ENCODE assay signal across 13 cellular contexts in the genomic region with DNA sequence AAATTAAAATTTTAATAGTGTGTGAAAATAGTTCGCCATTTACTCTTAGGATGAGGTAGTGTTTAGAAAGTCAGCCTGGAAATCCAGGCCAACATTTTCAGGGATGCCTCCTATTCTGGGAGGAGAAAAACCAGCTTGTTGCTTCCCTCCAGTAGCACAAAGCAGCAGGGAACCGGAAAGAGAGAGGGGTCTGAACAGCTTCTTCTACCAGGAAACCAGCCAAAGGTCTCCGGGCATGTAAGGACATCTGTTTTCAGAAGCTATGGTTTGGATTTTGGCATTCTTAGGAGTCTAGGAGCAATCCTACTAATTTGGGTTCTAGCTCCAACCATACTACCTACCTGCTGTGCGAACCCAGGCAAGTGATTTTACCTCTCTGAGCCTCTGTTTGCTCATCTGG.
DNase-seq lines count a peak whose midpoint lies in the region; ATAC-seq and TF ChIP-seq lines count a peak whose summit lies in the region.
"Had no signal": no experiment of that assay in that cellular context is flagged by ENCODE, and none has a peak within 500 bp of the region (broad histone marks: within the 10 kb centered on the region; RNA-seq: fewer than 3 reads in every experiment).

No MANE protein-coding gene starts in this region.

- no peak overlapping the region for H3K4me3 ChIP-seq in right atrium auricular region
- no peak overlapping the region for H3K4me3 ChIP-seq in MG63
- H3K4me3 ChIP-seq in dorsolateral prefrontal cortex = no peak overlapping the region

- no peaks in the 10 kb centered on the region for H3K27me3 ChIP-seq in right atrium auricular region
- H3K27me3 ChIP-seq in MG63 = no peaks in the 10 kb centered on the region
- H3K27me3 ChIP-seq in dorsolateral prefrontal cortex = no peaks in the 10 kb centered on the region

- DNase-seq in right atrium auricular region (ENCODE audit: low spot score) (no peak), left ventricle myocardium superior (no peak), MG63 (peak; percentile 69), dorsolateral prefrontal cortex (no peak), superior temporal gyrus (ENCODE audit: extremely low spot score) (peak; percentile 12), omental fat pad (ENCODE audit: low spot score) (no peak), iPS-NIHi11 (ENCODE audit: low spot score) (no peak)
- DNase-seq: CD4-positive, alpha-beta T cell; GOT3; NCI-H1436; NCI-H2029 treated with DMSO at 0.1 percent for 48 hours; NCI-H510A treated with DMSO at 0.1 percent for 48 hours had no signal

- ATAC-seq in left ventricle myocardium superior = no peak
- no peak for ATAC-seq in omental fat pad (ENCODE audit: low FRiP score)

- TF ChIP-seq CTCF in right atrium auricular region (IDR thresholded peaks at IDR 0.05) = no peak
- no peak for TF ChIP-seq CTCF in dorsolateral prefrontal cortex (IDR thresholded peaks at IDR 0.05 in 54 of 56, conservative IDR thresholded peaks at IDR 0.05 in 2 of 56; ENCODE audit: low read depth in 1 of 56, partially characterized antibody in 56 of 56)
- no peak for TF ChIP-seq CTCF in omental fat pad (IDR thresholded peaks at IDR 0.05)

- no peaks in the 10 kb centered on the region for H3K36me3 ChIP-seq in right atrium auricular region
- peaks cover 5% of the 10 kb centered on the region for H3K36me3 ChIP-seq in MG63

- intact Hi-C loops in left ventricle myocardium superior (cut with micrococcal nuclease) = no loop called here
- intact Hi-C loops in dorsolateral prefrontal cortex (cut with DNase I) = no loop called here

- H3K9me3 ChIP-seq in right atrium auricular region = no peaks in the 10 kb centered on the region
- H3K9me3 ChIP-seq in MG63 = no peaks in the 10 kb centered on the region

- peaks cover 0 to 41% of the 10 kb centered on the region in 2 donors for H3K4me1 ChIP-seq in right atrium auricular region

- H3K27ac ChIP-seq in right atrium auricular region (peak overlapping the region; percentile 52 to 83), dorsolateral prefrontal cortex (peak overlapping the region in 45 of 59 donors; percentile 1 to 91 (median 39))
- H3K27ac ChIP-seq: HL-60 had no signal

Comparison
In these comparisons a context has a peak if more than half of its experiments do, and no peak if none do; other contexts are left out.
1. DNase-seq: peak in MG63 (single experiment) and superior temporal gyrus (single experiment); none in right atrium auricular region (single experiment), left ventricle myocardium superior (single experiment), dorsolateral prefrontal cortex (0 of 10), omental fat pad (single experiment) and iPS-NIHi11 (single experiment).